ENCODE assay signal across 19 cellular contexts in genomic region chr1:116886532-116886931, GRCh38. TPM values are rescaled to one million over a fixed set of nuclear protein-coding genes. Genes with fewer than 3 reads are reported as not detected.
DNase-seq lines count a peak whose midpoint lies in the region; ATAC-seq, FAIRE-seq and TF ChIP-seq lines count a peak whose summit lies in the region.
"Had no signal": no experiment of that assay in that cellular context is flagged by ENCODE, and none has a peak within 500 bp of the region (broad histone marks: within the 10 kb centered on the region; RNA-seq: fewer than 3 reads in every experiment).

No MANE protein-coding gene starts in this region.

- H2AFZ ChIP-seq in keratinocyte (ENCODE audit: control insufficient read depth, low read length), result peak overlapping the region; percentile 48

- no peaks in the 10 kb centered on the region for H3K9me1 ChIP-seq in keratinocyte (ENCODE audit: control insufficient read depth, extremely low read depth, insufficient read depth, low read length)

- H3K4me2 ChIP-seq in keratinocyte (ENCODE audit: control insufficient read depth, extremely low read depth, insufficient read depth, low read depth, low read length), result peak overlapping the region; percentile 49
- H3K4me2 ChIP-seq: SK-N-SH had no signal

- no peaks in the 10 kb centered on the region for H3K36me3 Mint-ChIP-seq in type B pancreatic cell

- FAIRE-seq in keratinocyte (lab: Jason Lieb, UNC) (peak; percentile 99), GM12891 (lab: Jason Lieb, UNC) (no peak)

- no peaks in the 10 kb centered on the region for H3K27me3 Mint-ChIP-seq in type B pancreatic cell
- H3K27me3 Mint-ChIP-seq: activated naive CD8-positive, alpha-beta T cell treated with anti-CD3 and anti-CD28 coated beads, Interleukin-2, amount 50 U/mL, for 24 hours had no signal

- H3K79me2 ChIP-seq in keratinocyte (ENCODE audit: control insufficient read depth, insufficient read depth, low read length), result no peaks in the 10 kb centered on the region

- no peak overlapping the region for H3K4me3 Mint-ChIP-seq in type B pancreatic cell
- H3K4me3 Mint-ChIP-seq: activated naive CD8-positive, alpha-beta T cell treated with anti-CD3 and anti-CD28 coated beads, Interleukin-2, amount 50 U/mL, for 24 hours; activated T-cell treated with anti-CD3 and anti-CD28 coated beads, Interleukin-2, amount 50 U/mL, for 4 hours; central memory CD8-positive, alpha-beta T cell had no signal

- intact Hi-C loops in uterus (cut with DNase I; ENCODE audit: low total_unique reads) (no loop called here), mucosa of descending colon (cut with DNase I, micrococcal nuclease) (no loop called here)

- H3K4me1 ChIP-seq in keratinocyte (ENCODE audit: control insufficient read depth, extremely low read depth, insufficient read depth, low read length), result peaks cover 29% of the 10 kb centered on the region
- H3K4me1 ChIP-seq in uterus, result peaks cover 0 to 4% of the 10 kb centered on the region in 2 donors
- no peaks in the 10 kb centered on the region for H3K4me1 ChIP-seq in mucosa of descending colon (ENCODE audit: low read depth)

- TF ChIP-seq CTCF in keratinocyte (optimal IDR thresholded peaks at IDR 0.05 in 1 of 3, IDR thresholded peaks at IDR 0.05 in 1 of 3, conservative IDR thresholded peaks at IDR 0.05 in 1 of 3; ENCODE audit: extremely low read depth in 1 of 3, insufficient read depth in 2 of 3, low read length in 3 of 3) (no peak), type B pancreatic cell (conservative IDR thresholded peaks at IDR 0.05) (no peak), uterus (IDR thresholded peaks at IDR 0.05) (no peak), mucosa of descending colon (IDR thresholded peaks at IDR 0.05) (no peak)

- H3K9me3 ChIP-seq in keratinocyte (ENCODE audit: control insufficient read depth, low read depth, low read length), result no peaks in the 10 kb centered on the region
- no peaks in the 10 kb centered on the region for H3K9me3 ChIP-seq in uterus
- no peaks in the 10 kb centered on the region for H3K9me3 ChIP-seq in mucosa of descending colon
- H3K9me3 ChIP-seq: BLaER1 treated with 17β-estradiol and CSF1 and Interleukin-3, amounts not matched to agents 10 nM and 100 nM; heart left ventricle; sigmoid colon; SK-N-SH had no signal

- DNase-seq in NCI-H226 (peak; percentile 75), dermis blood vessel endothelial cell (peak; percentile 84), keratinocyte (ENCODE audit: low read depth, low spot score) (no peak), type B pancreatic cell (ENCODE audit: extremely low spot score, unreplicated experiment) (no peak), uterus (no peak), GM12891 (ENCODE audit: insufficient read length, low spot score) (no peak), NCI-H2227 (lab: John Stamatoyannopoulos, UW; ENCODE audit: unreplicated experiment) (no peak), mucosa of descending colon (no peak)
- DNase-seq: activated naive CD8-positive, alpha-beta T cell treated with anti-CD3 and anti-CD28 coated beads, Interleukin-2, amount 50 U/mL, for 24 hours; activated T-cell treated with anti-CD3 and anti-CD28 coated beads, Interleukin-2, amount 50 U/mL, for 4 hours; HCEC 1CT; heart left ventricle; NCI-H1930; occipital lobe; sigmoid colon; SK-N-SH; stimulated activated CD4-positive, alpha-beta T cell treated with anti-CD3 and anti-CD28 coated beads, Interleukin-4, amount 100 ng/mL, for 4 hours had no signal

- dilution Hi-C loops in keratinocyte (cut with MboI; ENCODE audit: extremely low pct_ligation_motif_present, low sequenced_read_pairs), result no loop called here

- no peak for ATAC-seq in mucosa of descending colon
- ATAC-seq: activated naive CD8-positive, alpha-beta T cell treated with anti-CD3 and anti-CD28 coated beads, Interleukin-2, amount 50 U/mL, for 24 hours; activated T-cell treated with anti-CD3 and anti-CD28 coated beads, Interleukin-2, amount 50 U/mL, for 4 hours; heart left ventricle had no signal

- H3K36me3 ChIP-seq in keratinocyte (ENCODE audit: control insufficient read depth in 2 of 2, extremely low read depth in 1 of 2, insufficient read depth in 2 of 2, low read length in 2 of 2), result no peaks in the 10 kb centered on the region
- H3K36me3 ChIP-seq in uterus, result no peaks in the 10 kb centered on the region
- H3K36me3 ChIP-seq in mucosa of descending colon (ENCODE audit: low read depth), result no peaks in the 10 kb centered on the region
- H3K36me3 ChIP-seq: BLaER1 treated with 17β-estradiol and CSF1 and Interleukin-3, amounts not matched to agents 10 nM and 100 nM; heart left ventricle; sigmoid colon had no signal

- peak overlapping the region; percentile 88 for H3K27ac ChIP-seq in keratinocyte (ENCODE audit: control insufficient read depth, insufficient read depth, low read length)
- no peak overlapping the region for H3K27ac ChIP-seq in uterus
- H3K27ac ChIP-seq: BLaER1 treated with 17β-estradiol and CSF1 and Interleukin-3, amounts not matched to agents 10 nM and 100 nM; sigmoid colon had no signal

- no peak overlapping the region for H3K4me3 ChIP-seq in keratinocyte (ENCODE audit: control insufficient read depth in 2 of 3, extremely low read depth in 1 of 3, insufficient read depth in 2 of 3, low read depth in 1 of 3, low read length in 3 of 3)
- no peak overlapping the region for H3K4me3 ChIP-seq in uterus
- H3K4me3 ChIP-seq in mucosa of descending colon, result no peak overlapping the region
- H3K4me3 ChIP-seq: BLaER1 treated with 17β-estradiol and CSF1 and Interleukin-3, amounts not matched to agents 10 nM and 100 nM; heart left ventricle; sigmoid colon had no signal

- H3K4me1 Mint-ChIP-seq in type B pancreatic cell (ENCODE audit: unreplicated experiment), result peaks cover 12% of the 10 kb centered on the region
- H3K4me1 Mint-ChIP-seq: central memory CD8-positive, alpha-beta T cell had no signal

- peak overlapping the region; percentile 39 for H3K9ac ChIP-seq in keratinocyte (ENCODE audit: control insufficient read depth, extremely low read depth, insufficient read depth, low read length)
- H3K9ac ChIP-seq: BLaER1 treated with 17β-estradiol and CSF1 and Interleukin-3, amounts not matched to agents 10 nM and 100 nM; SK-N-SH had no signal

- H4K20me1 ChIP-seq in keratinocyte (ENCODE audit: control insufficient read depth, extremely low read depth, insufficient read depth, low read length), result no peaks in the 10 kb centered on the region
- H4K20me1 ChIP-seq: BLaER1 treated with 17β-estradiol and CSF1 and Interleukin-3, amounts not matched to agents 10 nM and 100 nM had no signal

- H3K9me3 Mint-ChIP-seq in type B pancreatic cell, result no peaks in the 10 kb centered on the region
- H3K9me3 Mint-ChIP-seq: activated naive CD8-positive, alpha-beta T cell treated with anti-CD3 and anti-CD28 coated beads, Interleukin-2, amount 50 U/mL, for 24 hours; activated T-cell treated with anti-CD3 and anti-CD28 coated beads, Interleukin-2, amount 50 U/mL, for 4 hours; central memory CD8-positive, alpha-beta T cell had no signal

- peak overlapping the region; percentile 31 for H3K27ac Mint-ChIP-seq in type B pancreatic cell
- H3K27ac Mint-ChIP-seq: activated naive CD8-positive, alpha-beta T cell treated with anti-CD3 and anti-CD28 coated beads, Interleukin-2, amount 50 U/mL, for 24 hours had no signal

- H3K27me3 ChIP-seq in keratinocyte (ENCODE audit: control insufficient read depth, extremely low read depth, insufficient read depth, low read length), result no peaks in the 10 kb centered on the region
- no peaks in the 10 kb centered on the region for H3K27me3 ChIP-seq in uterus
- H3K27me3 ChIP-seq: BLaER1 treated with 17β-estradiol and CSF1 and Interleukin-3, amounts not matched to agents 10 nM and 100 nM; heart left ventricle; sigmoid colon had no signal

- no peak for TF ChIP-seq POLR2A in uterus (IDR thresholded peaks at IDR 0.05)
- no peak for TF ChIP-seq POLR2A in GM12891 (IDR thresholded peaks at IDR 0.05; ENCODE audit: low read depth, low read length)

TF ChIP-seq in GM12891, 5 proteins besides CTCF, POLR2A, EP300 and RAD21:
- no peak for TF ChIP-seq POU2F2 (IDR thresholded peaks at IDR 0.05; ENCODE audit: low read depth, low read length)
- TF ChIP-seq POLR2AphosphoS5 (IDR thresholded peaks at IDR 0.05; ENCODE audit: low read depth, low read length), result no peak

RNA-seq across cellular contexts. Expression of gene PTGFRN, which starts 23.2 kb away (rescaled TPM):
- total RNA-seq in dermis blood vessel endothelial cell (71.8 and 76.4 TPM in 2 replicates), type B pancreatic cell (ENCODE audit: low replicate concordance) (57.7 and 80.0 TPM in 2 replicates), uterus (100 to 1,000 TPM in 2 of 4 donors, 10 to 100 TPM in 2; 32.4 to 134 (median 88.8) TPM), mucosa of descending colon (100 to 1,000 TPM in 1 of 3 donors, 10 to 100 TPM in 2; 74.4 to 185 (median 84.4) TPM)
- polyA plus RNA-seq in keratinocyte, result 153 to 177 TPM (median 172 TPM) in 3 replicates
- 26.7 TPM for polyA plus RNA-seq in keratinocyte (2011; ENCODE audit: low read depth)
- 76.8 and 129 TPM in 2 replicates for polyA plus RNA-seq in keratinocyte (2011; cell fraction: cytosol; rRNA removed)
- polyA plus RNA-seq in keratinocyte (2011; cell fraction: nucleus; rRNA removed), result 521 and 554 TPM in 2 replicates
- 122 and 205 TPM in 2 replicates for polyA plus RNA-seq in keratinocyte (2012; ENCODE audit: low replicate concordance)
- 166 to 258 TPM (median 258 TPM) in 3 replicates for polyA minus RNA-seq in keratinocyte
- 121 TPM for polyA minus RNA-seq in keratinocyte (2011; cell fraction: cytosol; rRNA and poly(A)+ RNA removed)
- 395 and 657 TPM in 2 replicates for polyA minus RNA-seq in keratinocyte (2011; cell fraction: nucleus; rRNA and poly(A)+ RNA removed)
- polyA plus RNA-seq in GM12891 (2012; ENCODE audit: low read depth, missing spikeins), result 0.01 TPM

Comparison
In these comparisons a context has a peak if more than half of its experiments do, and no peak if none do; other contexts are left out.
1. DNase-seq: peak in NCI-H226 (single experiment) and dermis blood vessel endothelial cell (single experiment); none in keratinocyte (single experiment), type B pancreatic cell (single experiment), uterus (0 of 2), GM12891 (single experiment), NCI-H2227 (single experiment) and mucosa of descending colon (0 of 3).